8 cellular contexts compared by ENCODE assay signal in genomic region chr7:112084506-112084905, GRCh38.
DNase-seq lines count a peak whose midpoint lies in the region; ATAC-seq and TF ChIP-seq lines count a peak whose summit lies in the region.

No MANE protein-coding gene starts in this region.

- H3K9me3 Mint-ChIP-seq in CD8-positive, alpha-beta memory T cell, result no peaks in the 10 kb centered on the region
- no peaks in the 10 kb centered on the region for H3K9me3 Mint-ChIP-seq in CD4-positive, alpha-beta T cell

- TF ChIP-seq RAD21 in IMR-90 (IDR thresholded peaks at IDR 0.05; ENCODE audit: low read length), result no peak

- H2AK9ac ChIP-seq in IMR-90 (replicated peaks; ENCODE audit: low read depth, low read length, poor library complexity), result no peak overlapping the region

- H3K4me3 ChIP-seq in DND-41 (ENCODE audit: low read depth in 1 of 2, low read length in 2 of 2) (no peak overlapping the region), IMR-90 (ENCODE audit: insufficient read depth, low read depth, low read length) (no peak overlapping the region), left lung (no peak overlapping the region)
- no peak overlapping the region for H3K4me3 ChIP-seq in CD8-positive, alpha-beta memory T cell (ENCODE audit: low read length)

- POLR2A ChIA-PET in IMR-90 (lab: Charles Lee; ENCODE audit: unreplicated experiment), result no interaction called here
- POLR2A ChIA-PET in CD8-positive, alpha-beta memory T cell (lab: Charles Lee), result no interaction called here
- POLR2A ChIA-PET in CD4-positive, alpha-beta T cell (lab: Charles Lee), result no interaction called here

- H3K79me1 ChIP-seq in IMR-90 (ENCODE audit: low read depth in 1 of 2, low read length in 2 of 2), result peaks cover 0 to 12% of the 10 kb centered on the region in 2 experiments

- peak overlapping the region; percentile 43; the same call in 1 of the 3 replicates for H2BK15ac ChIP-seq in IMR-90 (ENCODE audit: low read depth, low read length)

- peak overlapping the region; percentile 12; the same call in 1 of the 2 replicates for H3K4me2 ChIP-seq in DND-41 (ENCODE audit: insufficient read depth, low read length)
- H3K4me2 ChIP-seq in IMR-90 (ENCODE audit: low read depth, low read length), result peak overlapping the region; percentile 26; the same call in 1 of the 2 replicates

- peak overlapping the region; percentile 42; the same call in 1 of the 2 replicates for H3K4ac ChIP-seq in IMR-90 (ENCODE audit: low read depth, low read length)

- H4K20me1 ChIP-seq in DND-41 (ENCODE audit: insufficient read depth, low read length) (no peaks in the 10 kb centered on the region), IMR-90 (ENCODE audit: insufficient read depth, low read length) (no peaks in the 10 kb centered on the region)

- peak overlapping the region; percentile 40; the same call in 1 of the 2 replicates for H3K14ac ChIP-seq in IMR-90 (replicated peaks; ENCODE audit: low read depth, low read length)

- peak overlapping the region; percentile 9; the same call in 1 of the 2 replicates for H2BK20ac ChIP-seq in IMR-90 (ENCODE audit: low read depth, low read length)

- H3K27ac Mint-ChIP-seq in CD8-positive, alpha-beta memory T cell, result no peak overlapping the region
- H3K27ac Mint-ChIP-seq in CD4-positive, alpha-beta T cell, result no peak overlapping the region

- H3K27me3 ChIP-seq in DND-41 (ENCODE audit: insufficient read depth, low read length, poor library complexity), result no peaks in the 10 kb centered on the region
- no peaks in the 10 kb centered on the region for H3K27me3 ChIP-seq in IMR-90 (ENCODE audit: control insufficient read depth, insufficient read depth, low read length)
- H3K27me3 ChIP-seq in left lung, result no peaks in the 10 kb centered on the region
- no peaks in the 10 kb centered on the region for H3K27me3 ChIP-seq in CD8-positive, alpha-beta memory T cell (ENCODE audit: insufficient read depth, low read length, poor library complexity, severe bottlenecking)
- H3K27me3 ChIP-seq in CD4-positive, alpha-beta T cell (ENCODE audit: control insufficient read depth, insufficient read depth, low read length), result no peaks in the 10 kb centered on the region

- no peaks in the 10 kb centered on the region for H3K36me3 Mint-ChIP-seq in CD8-positive, alpha-beta memory T cell
- no peaks in the 10 kb centered on the region for H3K36me3 Mint-ChIP-seq in CD4-positive, alpha-beta T cell (ENCODE audit: low read depth)

- H3K9me1 ChIP-seq in IMR-90 (ENCODE audit: insufficient read depth, low read length), result 0 out of 2 replicates have a peak, but pooled peaks cover 6% of the 10 kb centered on the region

- H3K9me3 ChIP-seq in DND-41 (ENCODE audit: insufficient read depth, low read length, severe bottlenecking), result no peaks in the 10 kb centered on the region
- H3K9me3 ChIP-seq in IMR-90 (ENCODE audit: control insufficient read depth, insufficient read depth, low read length), result no peaks in the 10 kb centered on the region
- H3K9me3 ChIP-seq in left lung, result no peaks in the 10 kb centered on the region
- no peaks in the 10 kb centered on the region for H3K9me3 ChIP-seq in CD8-positive, alpha-beta memory T cell (ENCODE audit: low read length)
- H3K9me3 ChIP-seq in CD4-positive, alpha-beta T cell (ENCODE audit: control insufficient read depth, low read length), result no peaks in the 10 kb centered on the region

- intact Hi-C loops in IMR-90 (cut with micrococcal nuclease), result no loop called here
- intact Hi-C loops in left lung (cut with DNase I), result no loop called here
- intact Hi-C loops in CD4-positive, alpha-beta T cell (cut with DNase I, micrococcal nuclease), result no loop called here

- no peak overlapping the region for H2AFZ ChIP-seq in DND-41 (ENCODE audit: low read depth, low read length)
- H2AFZ ChIP-seq in IMR-90 (replicated peaks; ENCODE audit: low read length, poor library complexity), result no peak overlapping the region

- no peak overlapping the region for H3K9ac ChIP-seq in DND-41 (ENCODE audit: low read depth, low read length)
- H3K9ac ChIP-seq in IMR-90 (ENCODE audit: low read depth, low read length), result no peak overlapping the region

- TF ChIP-seq POLR2A in IMR-90 (IDR thresholded peaks at IDR 0.05; ENCODE audit: low read depth, low read length), result no peak

- CTCF ChIA-PET in IMR-90 (lab: Yijun Ruan, JAX), result no interaction called here
- CTCF ChIA-PET in CD8-positive, alpha-beta memory T cell (lab: Charles Lee), result no interaction called here
- CTCF ChIA-PET in CD4-positive, alpha-beta T cell (lab: Charles Lee), result interaction anchor here (1.3 kb wide), 1 partner anchor 9 kb away, joined by 3 read pairs; no protein-coding TSS in a partner anchor

- DNase-seq in DND-41 (no peak), IMR-90 (peak; percentile 54), left lung (no peak), DMS79 treated with DMSO at 0.1 percent for 48 hours (lab: John Stamatoyannopoulos, UW) (no peak)
- no peak for DNase-seq in effector CD4-positive, alpha-beta T cell
- DNase-seq in CD8-positive, alpha-beta memory T cell, result no peak
- no peak for DNase-seq in CD4-positive, alpha-beta T cell

- in situ Hi-C loops in IMR-90 (cut with MboI; ENCODE audit: low sequenced_read_pairs), result no loop called here

- no peak for TF ChIP-seq CTCF in DND-41 (IDR thresholded peaks at IDR 0.05; ENCODE audit: borderline replicate concordance, extremely low read depth, low read length, poor library complexity, severe bottlenecking)
- no peak for TF ChIP-seq CTCF in IMR-90 (conservative IDR thresholded peaks at IDR 0.05; ENCODE audit: low read depth, low read length)
- TF ChIP-seq CTCF in left lung (IDR thresholded peaks at IDR 0.05), result no peak
- TF ChIP-seq CTCF in CD4-positive, alpha-beta T cell (IDR thresholded peaks at IDR 0.05), result no peak

- H3K27ac ChIP-seq in DND-41 (ENCODE audit: low read length) (no peak overlapping the region), IMR-90 (ENCODE audit: insufficient read depth, low read length) (no peak overlapping the region), left lung (peak overlapping the region; percentile 75 to 92)
- no peak overlapping the region for H3K27ac ChIP-seq in CD8-positive, alpha-beta memory T cell (ENCODE audit: low read depth, low read length)
- H3K27ac ChIP-seq in CD4-positive, alpha-beta T cell (ENCODE audit: low read depth, low read length), result no peak overlapping the region

- no TSS peak for BruUV-seq in IMR-90 (replicated peaks; lab: Mats Ljungman, UMichigan)

- H3K4me1 Mint-ChIP-seq in CD8-positive, alpha-beta memory T cell, result peaks cover 2 to 7% (median 5%) of the 10 kb centered on the region in 3 donors
- H3K4me1 Mint-ChIP-seq in CD4-positive, alpha-beta T cell (ENCODE audit: low read depth), result no peaks in the 10 kb centered on the region

- peaks cover 31% of the 10 kb centered on the region for H3K4me1 ChIP-seq in DND-41 (ENCODE audit: insufficient read depth, low read length)
- H3K4me1 ChIP-seq in IMR-90 (ENCODE audit: control insufficient read depth, insufficient read depth, low read length), result peaks cover 10% of the 10 kb centered on the region
- H3K4me1 ChIP-seq in left lung, result peaks cover 7 to 76% of the 10 kb centered on the region in 2 donors
- no peaks in the 10 kb centered on the region for H3K4me1 ChIP-seq in CD8-positive, alpha-beta memory T cell (ENCODE audit: insufficient read depth, low read length)

- no peak overlapping the region for H2AK5ac ChIP-seq in IMR-90 (ENCODE audit: low read depth, low read length)

- dilution Hi-C loops in IMR-90 (cut with HindIII; ENCODE audit: low sequenced_read_pairs, unreplicated experiment), result no loop called here

- H3K23ac ChIP-seq in IMR-90 (ENCODE audit: low read depth, low read length), result no peak overlapping the region

- WGBS in IMR-90 (ENCODE audit: extremely low coverage in 2 of 2, insufficient read length in 1 of 2), 2 experiments, result no CpG with 5 or more reads among the region's 3 CpGs

- H3K36me3 ChIP-seq in DND-41 (ENCODE audit: insufficient read depth, low read length) (no peaks in the 10 kb centered on the region), IMR-90 (ENCODE audit: control insufficient read depth, insufficient read depth, low read length) (no peaks in the 10 kb centered on the region), left lung (no peaks in the 10 kb centered on the region)
- H3K36me3 ChIP-seq in CD8-positive, alpha-beta memory T cell (ENCODE audit: insufficient read depth, low read length), result no peaks in the 10 kb centered on the region

- H3K18ac ChIP-seq in IMR-90 (ENCODE audit: low read depth, low read length), result peak overlapping the region; percentile 24; the same call in 1 of the 2 replicates

- no peaks in the 10 kb centered on the region for H3K79me2 ChIP-seq in DND-41 (ENCODE audit: insufficient read depth, low read length)

- peaks cover 3 to 23% of the 10 kb centered on the region in 2 donors for H3K27me3 Mint-ChIP-seq in CD8-positive, alpha-beta memory T cell
- H3K27me3 Mint-ChIP-seq in CD4-positive, alpha-beta T cell, result peaks cover 19% of the 10 kb centered on the region

- peak overlapping the region; percentile 30; the same call in 1 of the 2 replicates for H4K5ac ChIP-seq in IMR-90 (ENCODE audit: low read depth, low read length)

- no peak overlapping the region for H3K4me3 Mint-ChIP-seq in CD8-positive, alpha-beta memory T cell
- H3K4me3 Mint-ChIP-seq in CD4-positive, alpha-beta T cell, result no peak overlapping the region

- H3K56ac ChIP-seq in IMR-90 (ENCODE audit: extremely low read depth, insufficient read depth, low read length), result no peak overlapping the region

- H2BK120ac ChIP-seq in IMR-90 (ENCODE audit: low read depth, low read length), result peak overlapping the region; percentile 37; the same call in 1 of the 2 replicates

- peak overlapping the region in 1 of 2 experiments; percentile 29; a peak in 2 of 4 replicates for H4K8ac ChIP-seq in IMR-90 (ENCODE audit: low read depth in 2 of 2, low read length in 2 of 2)

- H4K91ac ChIP-seq in IMR-90 (ENCODE audit: insufficient read depth, low read depth, low read length), result no peak overlapping the region

- no peak for ATAC-seq in DND-41 (ENCODE audit: insufficient read depth, low read depth)
- ATAC-seq in GM21576 (IDR thresholded peaks at IDR 0.05; ENCODE audit: unreplicated experiment), result peak; percentile 53
- ATAC-seq in IMR-90 (ENCODE audit: low read depth), result peak; percentile 30; the same call in 1 of the 2 replicates
- ATAC-seq in left lung, result peak; percentile 32
- no peak for ATAC-seq in CD4-positive, alpha-beta T cell (ENCODE audit: poor library complexity)

- H2BK5ac ChIP-seq in IMR-90 (ENCODE audit: low read depth, low read length, poor library complexity, severe bottlenecking), result no peak overlapping the region

TF ChIP-seq in IMR-90, 13 proteins besides CTCF, POLR2A, EP300 and RAD21 (continues in another document):
- TF ChIP-seq USF2 (IDR thresholded peaks at IDR 0.05; ENCODE audit: low read depth, low read length) (peak; percentile 59), MAFK (IDR thresholded peaks at IDR 0.05; ENCODE audit: low read depth, low read length) (no peak), SMC3 (IDR thresholded peaks at IDR 0.05; ENCODE audit: low read depth, low read length) (no peak), FOS (IDR thresholded peaks at IDR 0.05; ENCODE audit: low read depth, low read length) (no peak)

Comparison
In these comparisons a context has a peak if more than half of its experiments do, and no peak if none do; other contexts are left out.
1. ATAC-seq: peak in GM21576 (single experiment), IMR-90 (single experiment) and left lung (single experiment); none in DND-41 (single experiment) and CD4-positive, alpha-beta T cell (single experiment).
2. H3K27ac ChIP-seq: peak in left lung (2 of 2); none in DND-41 (single experiment), IMR-90 (single experiment), CD8-positive, alpha-beta memory T cell (single experiment) and CD4-positive, alpha-beta T cell (single experiment).